ENCODE assay signal across 12 cellular contexts in the genomic region with DNA sequence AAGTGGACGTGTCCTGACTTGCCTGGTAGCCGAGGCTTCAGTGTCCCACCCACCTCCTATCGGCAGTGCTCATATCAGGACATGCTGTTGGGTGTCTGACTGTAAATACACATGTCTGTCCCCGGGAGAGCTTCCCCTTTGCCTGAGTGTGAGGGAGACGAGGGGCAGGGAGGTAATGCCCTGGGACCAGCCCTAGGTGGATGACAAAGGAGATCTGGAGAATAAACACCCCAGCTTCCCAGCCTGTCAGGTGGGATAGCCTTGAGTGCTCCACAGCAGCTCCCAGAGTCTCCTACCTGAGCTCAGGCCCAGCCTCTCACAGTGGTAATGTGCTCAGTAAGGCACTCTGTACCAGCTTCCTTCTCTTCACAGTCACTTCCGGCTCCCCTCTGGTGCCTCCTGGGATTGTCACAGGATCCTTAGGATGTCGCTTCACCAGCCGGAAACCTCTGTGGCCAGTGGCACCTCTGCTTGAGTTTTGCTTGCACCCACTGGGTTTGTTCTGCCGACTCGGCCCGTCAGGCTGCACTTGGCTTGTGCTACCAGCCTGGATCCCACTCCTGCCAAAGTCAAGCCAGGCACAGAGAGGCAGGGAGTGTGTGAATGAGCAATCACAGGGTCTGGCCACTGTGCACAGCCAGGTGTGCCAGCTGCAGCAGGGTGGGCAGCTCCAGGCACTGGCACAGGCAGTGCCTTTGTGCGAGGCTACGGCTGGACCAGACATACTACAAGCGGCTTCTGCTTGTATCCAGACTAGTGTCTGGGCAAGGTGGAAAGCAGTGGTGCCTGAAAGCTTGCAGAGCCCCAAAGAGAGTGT. TPM values are rescaled to one million over a fixed set of nuclear protein-coding genes. Genes with fewer than 3 reads are reported as not detected.
DNase-seq lines count a peak whose midpoint lies in the region; ATAC-seq, FAIRE-seq and TF ChIP-seq lines count a peak whose summit lies in the region.
"Had no signal": no experiment of that assay in that cellular context is flagged by ENCODE, and none has a peak within 500 bp of the region (broad histone marks: within the 10 kb centered on the region; RNA-seq: fewer than 3 reads in every experiment).

No MANE protein-coding gene starts in this region.

- H4K8ac ChIP-seq in H9 (replicated peaks; ENCODE audit: insufficient read length, low read depth, low read length) (no peak overlapping the region), H1 (ENCODE audit: extremely low read depth, insufficient read depth, low read length) (no peak overlapping the region; the same call in 1 of the 2 replicates)

- H3K4me3 ChIP-seq in NB4 (ENCODE audit: low read depth, low read length) (no peak overlapping the region), H1 (ENCODE audit: extremely low read depth in 1 of 4, insufficient read depth in 2 of 4, low read depth in 3 of 4, low read length in 4 of 4) (no peak overlapping the region)
- H3K4me3 ChIP-seq: ascending aorta had no signal

- H3K27me3 ChIP-seq in H9 (ENCODE audit: insufficient read depth, low read length) (no peaks in the 10 kb centered on the region), H1 (replicated peaks in 1 of 4; ENCODE audit: control insufficient read depth in 3 of 4, extremely low read depth in 1 of 4, insufficient read depth in 3 of 4, low read length in 3 of 4) (no peaks in the 10 kb centered on the region)
- H3K27me3 ChIP-seq: ascending aorta had no signal

- H3K27me3 Mint-ChIP-seq in H9 (ENCODE audit: low read depth) (no peaks in the 10 kb centered on the region), natural killer cell (ENCODE audit: low read depth in 2 of 2) (peaks cover 0 to 7% of the 10 kb centered on the region in 2 donors)
- H3K27me3 Mint-ChIP-seq: T-cell had no signal

- TF ChIP-seq CTCF in H9 (conservative IDR thresholded peaks at IDR 0.05): no peak
- no peak for TF ChIP-seq CTCF in NB4 (IDR thresholded peaks at IDR 0.05; ENCODE audit: low read depth, low read length)
- TF ChIP-seq CTCF in H1 (IDR thresholded peaks at IDR 0.05; ENCODE audit: control extremely low read depth in 1 of 3, insufficient read depth in 1 of 3, low read depth in 1 of 3, low read length in 3 of 3): no peak
- TF ChIP-seq CTCF in natural killer cell (IDR thresholded peaks at IDR 0.05): no peak

- no peaks in the 10 kb centered on the region for H4K20me1 ChIP-seq in H9 (ENCODE audit: control insufficient read depth, insufficient read depth, insufficient read length)
- H4K20me1 ChIP-seq in H1 (replicated peaks in 1 of 2; ENCODE audit: control insufficient read depth in 1 of 2, insufficient read depth in 2 of 2, low read length in 2 of 2): no peaks in the 10 kb centered on the region

- H3K4ac ChIP-seq in H9 (ENCODE audit: low read depth, low read length) (no peak overlapping the region), H1 (replicated peaks; ENCODE audit: insufficient read length, low read depth, low read length) (peak overlapping the region; percentile 81)

- TF ChIP-seq RAD21 in H1 (IDR thresholded peaks at IDR 0.05 in 1 of 2, conservative IDR thresholded peaks at IDR 0.05 in 1 of 2; ENCODE audit: low read depth in 2 of 2, low read length in 2 of 2): no peak

- TF ChIP-seq EP300 in H1 (IDR thresholded peaks at IDR 0.05; ENCODE audit: borderline replicate concordance in 1 of 2, low read depth in 2 of 2, low read length in 2 of 2): no peak

- no peak overlapping the region for H3K9ac ChIP-seq in H9 (ENCODE audit: extremely low read depth, insufficient read length, low read length)
- H3K9ac ChIP-seq in H1 (replicated peaks in 1 of 4; ENCODE audit: extremely low read depth in 1 of 4, low read depth in 3 of 4, low read length in 3 of 4): no peak overlapping the region

- H3K4me1 ChIP-seq in H9 (ENCODE audit: insufficient read depth, low read length) (0 out of 2 replicates have a peak, but pooled peaks cover 1% of the 10 kb centered on the region), H1 (replicated peaks in 1 of 4; ENCODE audit: control insufficient read depth in 3 of 4, insufficient read depth in 4 of 4, low read length in 3 of 4) (peaks cover 0 to 4% (median 1%) of the 10 kb centered on the region in 4 experiments; a peak in 1 of 7 replicates)
- H3K4me1 ChIP-seq: ascending aorta had no signal

- H4K91ac ChIP-seq in H9 (ENCODE audit: insufficient read length, low read depth, low read length) (no peak overlapping the region), H1 (replicated peaks; ENCODE audit: insufficient read length, low read length) (peak overlapping the region; percentile 93)

- ATAC-seq in natural killer cell (peak; percentile 23 to 44 (median 33)), HG02610 (IDR thresholded peaks at IDR 0.05; ENCODE audit: unreplicated experiment) (no peak)

- H3K56ac ChIP-seq in H9 (ENCODE audit: insufficient read length, low read depth, low read length) (no peak overlapping the region), H1 (replicated peaks; ENCODE audit: insufficient read length, low read depth, low read length) (no peak overlapping the region)

- H2BK120ac ChIP-seq in H9 (ENCODE audit: low read depth, low read length, poor library complexity, severe bottlenecking) (no peak overlapping the region), H1 (replicated peaks; ENCODE audit: low read depth, low read length) (peak overlapping the region; percentile 48)

- H2AFZ ChIP-seq in H9 (ENCODE audit: low read length): no peak overlapping the region
- peak overlapping the region; percentile 97 for H2AFZ ChIP-seq in H1 (ENCODE audit: low read length)

- no peak overlapping the region for H2BK12ac ChIP-seq in H9 (ENCODE audit: insufficient read length, low read depth, low read length)
- H2BK12ac ChIP-seq in H1 (ENCODE audit: low read depth, low read length): peak overlapping the region; percentile 97; the same call in 1 of the 2 replicates

- no CpG with 5 or more reads among the region's 14 CpGs for WGBS in H9 (ENCODE audit: extremely low coverage, insufficient read length, low lambda C conversion rate)
- WGBS in H1 (ENCODE audit: extremely low coverage in 1 of 2, insufficient coverage in 1 of 2, insufficient read length in 1 of 2, insufficient replicate concordance in 2 of 2, low coverage in 1 of 2, low lambda C conversion rate in 2 of 2, missing lambda C conversion rate in 1 of 2), 2 experiments: 82% methylated on average over 12 of the region's 14 CpGs; no CpG with 5 or more reads in 1 of the 2 experiments

- H3K9me3 Mint-ChIP-seq in H9 (no peaks in the 10 kb centered on the region), natural killer cell (no peaks in the 10 kb centered on the region)
- H3K9me3 Mint-ChIP-seq: T-cell had no signal

- no peak overlapping the region for H2AK5ac ChIP-seq in H9 (ENCODE audit: insufficient read length, low read length)
- H2AK5ac ChIP-seq in H1 (ENCODE audit: low read depth, low read length): peak overlapping the region; percentile 79; the same call in 1 of the 2 replicates

- no peaks in the 10 kb centered on the region for H3K9me3 ChIP-seq in H9 (ENCODE audit: control insufficient read depth, low read depth, low read length)
- H3K9me3 ChIP-seq in H1 (ENCODE audit: insufficient read depth in 2 of 2, low read depth in 1 of 2, low read length in 1 of 2): no peaks in the 10 kb centered on the region
- H3K9me3 ChIP-seq: ascending aorta had no signal

- no peak overlapping the region for H2BK20ac ChIP-seq in H9 (ENCODE audit: low read depth, low read length, poor library complexity, severe bottlenecking)
- peak overlapping the region; percentile 98; the same call in 1 of the 2 replicates for H2BK20ac ChIP-seq in H1 (ENCODE audit: low read length)

- H4K5ac ChIP-seq in H9 (ENCODE audit: insufficient read length, low read depth, low read length) (no peak overlapping the region), H1 (ENCODE audit: insufficient read length, low read depth, low read length) (peak overlapping the region; percentile 2)

- no peaks in the 10 kb centered on the region for H3K36me3 ChIP-seq in H1 (ENCODE audit: control insufficient read depth in 2 of 4, insufficient read depth in 4 of 4, low read length in 3 of 4)
- H3K36me3 ChIP-seq: ascending aorta had no signal

- no peak overlapping the region for H3K23ac ChIP-seq in H9 (ENCODE audit: insufficient read length, low read depth, low read length)
- H3K23ac ChIP-seq in H1 (ENCODE audit: insufficient read length): no peak overlapping the region

- H3K23me2 ChIP-seq in H9 (ENCODE audit: insufficient read length, low read depth, low read length, poor library complexity, severe bottlenecking) (no peaks in the 10 kb centered on the region), H1 (ENCODE audit: low read depth, low read length) (no peaks in the 10 kb centered on the region)

- DNase-seq in H9 (peak; percentile 71), NB4 (ENCODE audit: low read depth) (peak; percentile 21), H1 (ENCODE audit: low read depth in 1 of 2, low spot score in 2 of 2) (peak in 1 of 2 experiments; percentile 55), natural killer cell (no peak), NCI-H1436 (lab: John Stamatoyannopoulos, UW) (no peak), NCI-H1105 (lab: John Stamatoyannopoulos, UW) (no peak)
- DNase-seq: NCI-H510A treated with DMSO at 0.1 percent for 48 hours; stimulated activated CD4-positive, alpha-beta T cell treated with anti-CD3 and anti-CD28 coated beads, Interleukin-12 subunit alpha, Interleukin-12 subunit beta, amount 100 ng/mL, for 4 hours; T-cell had no signal

- H3K14ac ChIP-seq in H9 (ENCODE audit: insufficient read depth, low read length) (no peak overlapping the region; the same call in 1 of the 2 replicates), H1 (ENCODE audit: insufficient read length) (no peak overlapping the region)

- H3K27ac ChIP-seq in H9 (ENCODE audit: insufficient read length, low read depth, low read length): no peak overlapping the region
- no peak overlapping the region for H3K27ac ChIP-seq in H1 (ENCODE audit: low read depth, low read length)
- H3K27ac ChIP-seq: ascending aorta had no signal

- no peak overlapping the region for H3K4me3 Mint-ChIP-seq in H9
- no peak overlapping the region for H3K4me3 Mint-ChIP-seq in natural killer cell
- H3K4me3 Mint-ChIP-seq: neural crest cell, T-cell had no signal

- intact Hi-C loops in natural killer cell (cut with micrococcal nuclease): no loop called here

- H3K79me1 ChIP-seq in H9 (ENCODE audit: insufficient read depth, low read depth, low read length, poor library complexity, severe bottlenecking) (no peaks in the 10 kb centered on the region), H1 (ENCODE audit: low read depth, low read length) (no peaks in the 10 kb centered on the region)

- no peak overlapping the region for H3T11ph ChIP-seq in H9 (ENCODE audit: low read length)

- H2BK5ac ChIP-seq in H9 (ENCODE audit: insufficient read length, low read length) (no peak overlapping the region), H1 (ENCODE audit: low read depth, low read length) (peak overlapping the region; percentile 91)

- POLR2A ChIA-PET in H1 (lab: Charles Lee; ENCODE audit: partially characterized antibody): no interaction called here

- H3K4me1 Mint-ChIP-seq in H9 (peaks cover 5 to 6% of the 10 kb centered on the region in 2 experiments), natural killer cell (no peaks in the 10 kb centered on the region)
- H3K4me1 Mint-ChIP-seq: neural crest cell, T-cell had no signal

- no peak for FAIRE-seq in H1 (lab: Jason Lieb, UNC)

- H3K18ac ChIP-seq in H9 (ENCODE audit: insufficient read length, low read depth, low read length): no peak overlapping the region
- peak overlapping the region; percentile 48 for H3K18ac ChIP-seq in H1 (ENCODE audit: extremely low read depth, low read length)

- H3K36me3 Mint-ChIP-seq in H9 (ENCODE audit: insufficient read depth in 1 of 3, low read depth in 3 of 3) (no peaks in the 10 kb centered on the region), natural killer cell (no peaks in the 10 kb centered on the region)
- H3K36me3 Mint-ChIP-seq: T-cell had no signal

- no peak overlapping the region for H3K4me2 ChIP-seq in H9 (ENCODE audit: insufficient read depth, insufficient read length, low read length)
- no peak overlapping the region for H3K4me2 ChIP-seq in H1 (ENCODE audit: insufficient read depth in 1 of 2, low read depth in 2 of 2, low read length in 2 of 2)

- TF ChIP-seq POLR2A in NB4 (IDR thresholded peaks at IDR 0.05; ENCODE audit: extremely low read depth, insufficient read length) (no peak), H1 (IDR thresholded peaks at IDR 0.05; ENCODE audit: control extremely low read depth in 1 of 2, low read depth in 2 of 2, low read length in 2 of 2) (no peak)

- H3K27ac Mint-ChIP-seq in H9 (peak overlapping the region; percentile 16 to 82 (median 62); a peak in 4 of 7 replicates), natural killer cell (no peak overlapping the region)

- H2BK15ac ChIP-seq in H9 (ENCODE audit: low read depth, low read length) (no peak overlapping the region), H1 (ENCODE audit: low read length) (peak overlapping the region; percentile 88; the same call in 1 of the 2 replicates)

- H3K79me2 ChIP-seq in H9 (ENCODE audit: insufficient read depth, low read length): no peaks in the 10 kb centered on the region
- no peaks in the 10 kb centered on the region for H3K79me2 ChIP-seq in H1 (ENCODE audit: control insufficient read depth in 1 of 2, insufficient read depth in 2 of 2, low read length in 2 of 2)

- CTCF ChIA-PET in H1 (lab: Charles Lee; ENCODE audit: partially characterized antibody): interaction anchor here (0.6 to 2.1 kb wide), 7 partner anchors 10 to 569 kb away, joined by 3 to 7 read pairs (median 3); no protein-coding TSS in a partner anchor

RNA-seq across cellular contexts. Expression of gene RGCC, which starts 54.4 kb away (rescaled TPM):
- total RNA-seq in H9 (2021) (0.46 TPM in 1 of 2 replicates, not detected in the other), natural killer cell (100 to 1,000 TPM in 1 of 3 donors, 10 to 100 TPM in 2; 61.7 to 306 (median 85.4) TPM)
- total RNA-seq in H1 (2021; fragmentation: NEBNext Ultra II Directional; extraction: Animal tissue kit (Norgen Biotek cat#: 25700)): 0.41 and 0.46 TPM in 2 replicates
- 0.17 TPM in 1 of 2 replicates, not detected in the other for polyA plus RNA-seq in H1 (2011; rRNA removed)
- 0.12 TPM for polyA plus RNA-seq in H1 (2011; cell fraction: cytosol; rRNA removed)
- 0.13 TPM for polyA plus RNA-seq in H1 (2011; cell fraction: nucleus; rRNA removed)
- polyA plus RNA-seq in H1 (2012, experiment 1 of 2): 0.18 to 0.27 TPM in 2 of 4 replicates, not detected in the others
- not detected for polyA plus RNA-seq in H1 (2012, experiment 2 of 2)
- 0.30 TPM for polyA plus RNA-seq in H1 (2013, experiment 1 of 2)
- polyA plus RNA-seq in H1 (2013, experiment 2 of 2): 0.26 TPM
- polyA minus RNA-seq in H1 (2011; rRNA and poly(A)+ RNA removed): not detected in 2 replicates
- polyA minus RNA-seq in H1 (2011; cell fraction: cytosol; rRNA and poly(A)+ RNA removed): not detected
- not detected for polyA minus RNA-seq in H1 (2011; cell fraction: nucleus; rRNA and poly(A)+ RNA removed)

Comparison
In these comparisons a context has a peak if more than half of its experiments do, and no peak if none do; other contexts are left out.
1. DNase-seq: peak in H9 (single experiment) and NB4 (single experiment); none in natural killer cell (single experiment), NCI-H1436 (single experiment) and NCI-H1105 (single experiment).
2. H3K27ac Mint-ChIP-seq: peak in H9 (3 of 3); none in natural killer cell (0 of 2).
3. RNA of gene RGCC, which starts 54.4 kb away (total RNA-seq): 61.7 to 306 TPM in natural killer cell; 0.41 to 0.46 TPM in H1 and 0.46 TPM in H9; every median in the first group is over 10 times any median in the second.